In genomic region chr7:41130596-41131236, GRCh38 we compare ENCODE assay signal across 18 cellular contexts.
"Had no signal": no experiment of that assay in that cellular context is flagged by ENCODE, and none has a peak within 500 bp of the region (broad histone marks: within the 10 kb centered on the region; RNA-seq: fewer than 3 reads in every experiment).

No MANE protein-coding gene starts in this region.

- H3K27ac ChIP-seq: foreskin keratinocyte, heart left ventricle, pancreas had no signal

- H3K9me3 Mint-ChIP-seq: activated B cell treated with CpG ODN at 0.5 μM for 24 hours; activated CD4-positive, alpha-beta T cell treated with anti-CD3 and anti-CD28 coated beads, Interleukin-2, amount 10 ng/mL, durations not matched to agents 7 days and 5 days; activated naive CD4-positive, alpha-beta T cell treated with anti-CD3 and anti-CD28 coated beads, Interleukin-2, amount 50 U/mL, for 72 hours; stimulated activated memory B cell treated with anti-CD40 and anti-IgM and Interleukin-4, amounts not matched to agents 10 μg/mL and 1 μg/mL and 100 μg/mL, for 72 hours had no signal

- H3K27me3 ChIP-seq: foreskin keratinocyte, heart left ventricle, pancreas had no signal

- H3K27me3 Mint-ChIP-seq: activated B cell treated with CpG ODN at 0.5 μM for 24 hours; activated CD4-positive, alpha-beta T cell treated with anti-CD3 and anti-CD28 coated beads, Interleukin-2, amount 10 ng/mL, durations not matched to agents 7 days and 5 days; naive thymus-derived CD4-positive, alpha-beta T cell; stimulated activated memory B cell treated with anti-CD40 and anti-IgM and Interleukin-4, amounts not matched to agents 10 μg/mL and 1 μg/mL and 100 μg/mL, for 72 hours had no signal

- H3K27ac Mint-ChIP-seq: activated B cell treated with CpG ODN at 0.5 μM for 24 hours; activated CD4-positive, alpha-beta T cell treated with anti-CD3 and anti-CD28 coated beads, Interleukin-2, amount 10 ng/mL, durations not matched to agents 7 days and 5 days; activated naive CD4-positive, alpha-beta T cell treated with anti-CD3 and anti-CD28 coated beads, Interleukin-2, amount 50 U/mL, for 72 hours; activated T-cell treated with anti-CD3 and anti-CD28 coated beads, Interleukin-2, amount 50 U/mL, for 72 hours; immature natural killer cell; naive thymus-derived CD4-positive, alpha-beta T cell; stimulated activated memory B cell treated with anti-CD40 and anti-IgM and Interleukin-4, amounts not matched to agents 10 μg/mL and 1 μg/mL and 100 μg/mL, for 72 hours had no signal

- H3K4me3 Mint-ChIP-seq: activated B cell treated with CpG ODN at 0.5 μM for 24 hours; activated CD4-positive, alpha-beta T cell treated with anti-CD3 and anti-CD28 coated beads, Interleukin-2, amount 10 ng/mL, durations not matched to agents 7 days and 5 days; activated T-cell treated with anti-CD3 and anti-CD28 coated beads, Interleukin-2, amount 50 U/mL, for 72 hours; immature natural killer cell; naive thymus-derived CD4-positive, alpha-beta T cell; stimulated activated memory B cell treated with anti-CD40 and anti-IgM and Interleukin-4, amounts not matched to agents 10 μg/mL and 1 μg/mL and 100 μg/mL, for 72 hours had no signal

- H3K36me3 ChIP-seq: heart left ventricle, pancreas had no signal

- H3K9me3 ChIP-seq: heart left ventricle, pancreas had no signal

- ATAC-seq: activated naive CD4-positive, alpha-beta T cell treated with anti-CD3 and anti-CD28 coated beads, Interleukin-2, amount 50 U/mL, for 72 hours; activated T-cell treated with anti-CD3 and anti-CD28 coated beads, Interleukin-2, amount 50 U/mL, for 72 hours; foreskin keratinocyte; heart left ventricle; left cardiac atrium; naive thymus-derived CD4-positive, alpha-beta T cell; pancreas; stimulated activated memory B cell treated with anti-CD40 and anti-IgM and Interleukin-4, amounts not matched to agents 10 μg/mL and 1 μg/mL and 100 μg/mL, for 72 hours had no signal

- H3K36me3 Mint-ChIP-seq: activated naive CD4-positive, alpha-beta T cell treated with anti-CD3 and anti-CD28 coated beads, Interleukin-2, amount 50 U/mL, for 72 hours; immature natural killer cell; naive thymus-derived CD4-positive, alpha-beta T cell; stimulated activated memory B cell treated with anti-CD40 and anti-IgM and Interleukin-4, amounts not matched to agents 10 μg/mL and 1 μg/mL and 100 μg/mL, for 72 hours had no signal

- H3K4me3 ChIP-seq: heart left ventricle, lung, pancreas had no signal

- H3K4me1 ChIP-seq: pancreas had no signal

- DNase-seq: activated B cell treated with CpG ODN at 0.5 μM for 24 hours; activated CD4-positive, alpha-beta T cell treated with anti-CD3 and anti-CD28 coated beads, Interleukin-2, amount 10 ng/mL, durations not matched to agents 7 days and 5 days; activated CD8-positive, alpha-beta memory T cell treated with anti-CD3 and anti-CD28 coated beads, Interleukin-2, amount 50 U/mL, for 48 hours; activated gamma-delta T cell; activated T-cell treated with anti-CD3 and anti-CD28 coated beads, Interleukin-2, amount 50 U/mL, for 72 hours; central memory CD4-positive, alpha-beta T cell; effector CD8-positive, alpha-beta T cell; foreskin keratinocyte; immature natural killer cell; left cardiac atrium; midbrain; naive thymus-derived CD4-positive, alpha-beta T cell; pancreas; stimulated activated CD4-positive, alpha-beta T cell treated with anti-CD3 and anti-CD28 coated beads, Interleukin-2, amount 100 ng/mL, for 48 hours had no signal

- H3K4me1 Mint-ChIP-seq: activated CD4-positive, alpha-beta T cell treated with anti-CD3 and anti-CD28 coated beads, Interleukin-2, amount 10 ng/mL, durations not matched to agents 7 days and 5 days; immature natural killer cell; naive thymus-derived CD4-positive, alpha-beta T cell had no signal
